15 cellular contexts compared by ENCODE assay signal in the genomic region with DNA sequence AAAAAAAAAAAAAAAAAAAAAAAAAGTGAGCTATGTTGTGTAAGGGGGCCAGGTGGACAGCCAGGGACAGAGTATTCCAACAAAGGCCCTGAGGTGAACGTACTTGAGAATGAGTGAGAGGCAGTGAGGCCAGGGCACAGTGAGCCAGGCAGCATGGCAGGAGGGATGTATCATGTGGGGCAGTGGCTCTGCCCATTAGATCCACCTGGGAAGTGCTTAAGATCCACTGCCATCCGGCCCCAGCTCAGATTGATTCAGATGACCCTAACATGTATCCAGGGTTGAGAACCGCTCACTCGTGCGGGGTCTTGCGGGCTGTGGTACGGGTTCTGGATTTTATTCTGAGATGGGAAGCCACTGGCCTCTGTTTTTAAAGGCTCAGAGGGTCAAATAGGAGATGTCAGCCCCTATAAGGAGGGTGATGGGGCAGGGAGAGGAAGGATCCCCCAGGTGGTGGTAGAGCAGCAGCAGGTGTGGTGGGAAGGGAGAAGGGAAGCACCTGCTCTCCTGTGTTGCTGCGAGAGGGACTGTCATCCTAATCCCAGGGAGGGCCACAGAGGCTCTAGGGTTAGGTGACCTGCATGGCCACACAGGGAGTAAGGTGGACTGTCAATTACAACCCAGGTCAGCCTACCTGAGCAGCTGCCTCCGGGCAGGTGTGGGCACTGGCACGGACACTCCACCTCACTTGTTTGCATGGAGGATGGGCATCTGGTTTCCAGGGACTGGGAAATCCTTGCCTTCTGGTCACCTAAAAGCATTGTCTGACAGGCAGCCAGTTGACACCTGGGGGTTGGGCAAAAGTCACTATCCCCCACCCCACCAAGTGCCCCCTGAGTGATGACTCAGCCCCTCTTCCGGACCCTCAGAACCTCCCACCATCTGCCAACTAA. TPM values are rescaled to one million over a fixed set of nuclear protein-coding genes. Genes with fewer than 3 reads are reported as not detected.
DNase-seq lines count a peak whose midpoint lies in the region; ATAC-seq and TF ChIP-seq lines count a peak whose summit lies in the region.
"Had no signal": no experiment of that assay in that cellular context is flagged by ENCODE, and none has a peak within 500 bp of the region (broad histone marks: within the 10 kb centered on the region; RNA-seq: fewer than 3 reads in every experiment).

No MANE protein-coding gene starts in this region.

- H3K27me3 ChIP-seq in H9 (ENCODE audit: insufficient read depth, low read length) (no peaks in the 10 kb centered on the region; the same call in 1 of the 2 replicates), colonic mucosa (no peaks in the 10 kb centered on the region), osteoblast (ENCODE audit: insufficient read depth, low read length) (peaks cover 14% of the 10 kb centered on the region), lower lobe of right lung (ENCODE audit: low read depth) (no peaks in the 10 kb centered on the region)
- H3K27me3 ChIP-seq: MG63, ovary had no signal

- H4K20me1 ChIP-seq in H9 (ENCODE audit: control insufficient read depth, insufficient read depth, insufficient read length): no peaks in the 10 kb centered on the region
- H4K20me1 ChIP-seq in osteoblast (ENCODE audit: insufficient read depth, low read length): no peaks in the 10 kb centered on the region

- H3K9me3 ChIP-seq in H9 (ENCODE audit: control insufficient read depth, low read depth, low read length) (no peaks in the 10 kb centered on the region), colonic mucosa (no peaks in the 10 kb centered on the region), osteoblast (ENCODE audit: low read depth, low read length) (no peaks in the 10 kb centered on the region), lower lobe of right lung (no peaks in the 10 kb centered on the region)
- H3K9me3 ChIP-seq: MG63, ovary had no signal

- no peak overlapping the region for H3T11ph ChIP-seq in H9 (ENCODE audit: low read length)

- BruUV-seq in Calu3 (replicated peaks; lab: Mats Ljungman, UMichigan): no TSS peak

- WGBS in H9 (ENCODE audit: extremely low coverage, insufficient read length, low lambda C conversion rate): no CpG with 5 or more reads among the region's 11 CpGs

- no peak overlapping the region for H3K4ac ChIP-seq in H9 (ENCODE audit: low read depth, low read length)

- H2BK15ac ChIP-seq in H9 (ENCODE audit: low read depth, low read length): no peak overlapping the region

- H3K9me3 Mint-ChIP-seq in Calu3 (ENCODE audit: low read depth, unreplicated experiment): no peaks in the 10 kb centered on the region
- peaks cover 0 to 3% of the 10 kb centered on the region in 2 experiments; a peak in 1 of 5 replicates for H3K9me3 Mint-ChIP-seq in H9
- H3K9me3 Mint-ChIP-seq: brain had no signal

- H3K27ac ChIP-seq in H9 (ENCODE audit: insufficient read length, low read depth, low read length) (no peak overlapping the region), colonic mucosa (no peak overlapping the region), osteoblast (ENCODE audit: low read depth, low read length) (no peak overlapping the region), lower lobe of right lung (no peak overlapping the region), caudate nucleus (ENCODE audit: low read depth, low read length) (no peak overlapping the region)
- H3K27ac ChIP-seq: ovary had no signal

- no peak overlapping the region for H3K4me3 ChIP-seq in colonic mucosa
- H3K4me3 ChIP-seq in osteoblast (ENCODE audit: insufficient read depth, low read length): no peak overlapping the region
- no peak overlapping the region for H3K4me3 ChIP-seq in lower lobe of right lung
- H3K4me3 ChIP-seq: MG63, ovary had no signal

- H3K9ac ChIP-seq in H9 (ENCODE audit: extremely low read depth, insufficient read length, low read length) (no peak overlapping the region), colonic mucosa (ENCODE audit: low read depth in 2 of 2, low read length in 2 of 2) (peak overlapping the region in 1 of 2 donors; percentile 1)

- no peak overlapping the region for H3K4me3 Mint-ChIP-seq in Calu3 (ENCODE audit: low read depth, unreplicated experiment)
- H3K4me3 Mint-ChIP-seq in H9: no peak overlapping the region; a peak in 1 of 5 replicates
- H3K4me3 Mint-ChIP-seq: brain had no signal

- no peaks in the 10 kb centered on the region for H3K79me1 ChIP-seq in H9 (ENCODE audit: insufficient read depth, low read depth, low read length, poor library complexity, severe bottlenecking)

- no peak overlapping the region for H4K5ac ChIP-seq in H9 (ENCODE audit: insufficient read length, low read depth, low read length)

- H3K4me1 Mint-ChIP-seq in Calu3 (ENCODE audit: low read depth, unreplicated experiment) (peaks cover 20% of the 10 kb centered on the region), H9 (peaks cover 6 to 18% of the 10 kb centered on the region in 2 experiments)

- H3K27ac Mint-ChIP-seq in Calu3 (ENCODE audit: unreplicated experiment): peak overlapping the region; percentile 13
- H3K27ac Mint-ChIP-seq in H9: no peak overlapping the region

- H3K79me2 ChIP-seq in H9 (ENCODE audit: insufficient read depth, low read length) (no peaks in the 10 kb centered on the region), osteoblast (ENCODE audit: insufficient read depth, low read length) (no peaks in the 10 kb centered on the region)

- H2BK5ac ChIP-seq in H9 (ENCODE audit: insufficient read length, low read length): no peak overlapping the region

- H4K91ac ChIP-seq in H9 (ENCODE audit: insufficient read length, low read depth, low read length): no peak overlapping the region

- no peak for DNase-seq in Calu3
- peak; percentile 25 for DNase-seq in H9
- DNase-seq in colonic mucosa: peak; percentile 16
- DNase-seq in osteoblast (ENCODE audit: insufficient read length, low spot score, missing footprints): peak; percentile 44
- no peak for DNase-seq in NCI-H2171 (lab: John Stamatoyannopoulos, UW)
- no peak for DNase-seq in lower lobe of right lung
- DNase-seq in caudate nucleus (lab: John Stamatoyannopoulos, UW): no peak
- DNase-seq in MV-4-11 (lab: John Stamatoyannopoulos, UW): no peak
- DNase-seq: activated naive CD4-positive, alpha-beta T cell treated with Interleukin-2 at 50 U/mL for 16 hours; DMS79 treated with DMSO at 0.1 percent for 48 hours; NCI-H2029 treated with DMSO at 0.1 percent for 48 hours; NCI-H526 treated with DMSO at 0.1 percent for 48 hours had no signal

- CTCF ChIA-PET in Calu3 (lab: Charles Lee): interaction anchor here (0.5 to 2.0 kb wide), 11 partner anchors 12 to 122 kb away, joined by 3 to 21 read pairs (median 4); partner anchors contain the start of genes CDK18 and ELK4

- no peak overlapping the region for H3K18ac ChIP-seq in H9 (ENCODE audit: insufficient read length, low read depth, low read length)

- H3K4me1 ChIP-seq in H9 (ENCODE audit: insufficient read depth, low read length): no peaks in the 10 kb centered on the region
- H3K4me1 ChIP-seq in colonic mucosa: no peaks in the 10 kb centered on the region
- peaks cover 3% of the 10 kb centered on the region for H3K4me1 ChIP-seq in osteoblast (ENCODE audit: insufficient read depth, low read length)
- H3K4me1 ChIP-seq in lower lobe of right lung: peaks cover 26% of the 10 kb centered on the region

- no peak overlapping the region for H2BK12ac ChIP-seq in H9 (ENCODE audit: insufficient read length, low read depth, low read length)

- H3K36me3 ChIP-seq in colonic mucosa (no peaks in the 10 kb centered on the region), osteoblast (ENCODE audit: insufficient read depth, low read length) (no peaks in the 10 kb centered on the region), lower lobe of right lung (peaks cover 12% of the 10 kb centered on the region)
- H3K36me3 ChIP-seq: MG63, ovary had no signal

- no peak overlapping the region for H2BK20ac ChIP-seq in H9 (ENCODE audit: low read depth, low read length, poor library complexity, severe bottlenecking)

- H3K23ac ChIP-seq in H9 (ENCODE audit: insufficient read length, low read depth, low read length): no peak overlapping the region

- intact Hi-C loops in Calu3 (cut with micrococcal nuclease; ENCODE audit: unreplicated experiment): no loop called here
- intact Hi-C loops in colonic mucosa (cut with DNase I): no loop called here
- intact Hi-C loops in lower lobe of right lung (cut with DNase I): no loop called here

- no peak for ATAC-seq in lower lobe of right lung

- no peak overlapping the region; the same call in 1 of the 2 replicates for H3K14ac ChIP-seq in H9 (ENCODE audit: insufficient read depth, low read length)

- H3K4me2 ChIP-seq in H9 (ENCODE audit: insufficient read depth, insufficient read length, low read length) (no peak overlapping the region), osteoblast (ENCODE audit: insufficient read depth, low read length) (no peak overlapping the region)

- no peak overlapping the region for H2BK120ac ChIP-seq in H9 (ENCODE audit: low read depth, low read length, poor library complexity, severe bottlenecking)

- no peaks in the 10 kb centered on the region for H3K23me2 ChIP-seq in H9 (ENCODE audit: insufficient read length, low read depth, low read length, poor library complexity, severe bottlenecking)

- H2AFZ ChIP-seq in H9 (ENCODE audit: low read length) (no peak overlapping the region), osteoblast (ENCODE audit: low read length) (no peak overlapping the region)

- H2AK5ac ChIP-seq in H9 (ENCODE audit: insufficient read length, low read length): no peak overlapping the region

- H3K36me3 Mint-ChIP-seq in Calu3 (ENCODE audit: insufficient read depth, unreplicated experiment) (no peaks in the 10 kb centered on the region), H9 (ENCODE audit: insufficient read depth in 1 of 3, low read depth in 3 of 3) (peaks cover 6 to 19% (median 8%) of the 10 kb centered on the region in 3 experiments; a peak in 6 of 7 replicates)
- H3K36me3 Mint-ChIP-seq: brain had no signal

- no peaks in the 10 kb centered on the region for H3K27me3 Mint-ChIP-seq in Calu3 (ENCODE audit: unreplicated experiment)
- peaks cover 73% of the 10 kb centered on the region for H3K27me3 Mint-ChIP-seq in H9 (ENCODE audit: low read depth)
- H3K27me3 Mint-ChIP-seq: brain had no signal

- TF ChIP-seq CTCF in Calu3 (IDR thresholded peaks at IDR 0.05; ENCODE audit: unreplicated experiment) (no peak), H9 (conservative IDR thresholded peaks at IDR 0.05) (no peak), colonic mucosa (IDR thresholded peaks at IDR 0.05) (no peak), osteoblast (IDR thresholded peaks at IDR 0.05; ENCODE audit: extremely low read depth, low read depth, low read length) (no peak), lower lobe of right lung (IDR thresholded peaks at IDR 0.05) (no peak)

- H4K8ac ChIP-seq in H9 (replicated peaks; ENCODE audit: insufficient read length, low read depth, low read length): no peak overlapping the region

- H3K56ac ChIP-seq in H9 (ENCODE audit: insufficient read length, low read depth, low read length): no peak overlapping the region

RNA-seq across cellular contexts. Expression of gene CDK18, which starts 31.6 kb away (rescaled TPM):
- total RNA-seq in Calu3 (2022) (42.1 and 44.0 TPM in 2 replicates), H9 (2021) (34.6 and 38.5 TPM in 2 replicates), colonic mucosa (10 to 100 TPM; 27.9 to 46.0 TPM), osteoblast (0.29 and 0.72 TPM in 2 replicates), lower lobe of right lung (36.6 TPM)

Comparison
In these comparisons a context has a peak if more than half of its experiments do, and no peak if none do; other contexts are left out.
1. DNase-seq: peak in H9 (single experiment), colonic mucosa (single experiment) and osteoblast (single experiment); none in Calu3 (single experiment), NCI-H2171 (single experiment), lower lobe of right lung (single experiment), caudate nucleus (0 of 61) and MV-4-11 (single experiment).
2. RNA of gene CDK18, which starts 31.6 kb away (total RNA-seq): 27.9 to 46.0 TPM in colonic mucosa, 42.1 to 44.0 TPM in Calu3, 34.6 to 38.5 TPM in H9 and 36.6 TPM in lower lobe of right lung (single experiment); 0.29 to 0.72 TPM in osteoblast; every median in the first group is over 10 times any median in the second.